9 cellular contexts compared by ENCODE assay signal in the genomic region with DNA sequence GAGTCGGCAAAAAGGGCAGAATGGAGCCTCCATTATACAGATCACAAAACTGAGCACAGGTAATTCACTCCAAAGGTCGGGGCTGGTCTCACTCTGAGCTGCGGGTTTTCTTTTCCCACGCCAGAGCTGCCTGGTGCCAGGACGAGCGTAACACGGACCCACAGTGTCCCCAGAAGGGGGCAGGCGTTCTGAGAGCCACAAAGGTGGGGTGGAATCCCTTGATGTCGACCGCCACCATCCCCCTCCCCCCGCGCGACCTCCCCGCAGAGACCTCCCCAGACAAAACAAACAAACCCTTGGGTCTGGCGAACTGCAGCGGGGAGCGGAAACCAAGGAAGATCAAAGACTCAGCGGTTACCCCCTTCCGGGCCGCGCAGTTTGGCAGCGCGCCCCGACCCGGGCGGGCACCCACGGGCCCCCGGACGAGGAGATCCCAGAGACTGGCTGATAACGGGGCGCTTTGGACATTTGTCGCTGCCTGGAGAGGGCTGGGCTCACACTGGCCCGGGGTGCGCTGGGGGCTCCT. TPM values are rescaled to one million over a fixed set of nuclear protein-coding genes. Genes with fewer than 3 reads are reported as not detected.
DNase-seq lines count a peak whose midpoint lies in the region; ATAC-seq and TF ChIP-seq lines count a peak whose summit lies in the region.
"Had no signal": no experiment of that assay in that cellular context is flagged by ENCODE, and none has a peak within 500 bp of the region (broad histone marks: within the 10 kb centered on the region; RNA-seq: fewer than 3 reads in every experiment).

No MANE protein-coding gene starts in this region.

- ATAC-seq in left lung, result peak; percentile 59

- H3K27ac ChIP-seq in KMS-11, result no peak overlapping the region
- no peak overlapping the region for H3K27ac ChIP-seq in VCaP
- no peak overlapping the region for H3K27ac ChIP-seq in brain microvascular endothelial cell
- peak overlapping the region in 1 of 2 donors; percentile 8 for H3K27ac ChIP-seq in left lung
- H3K27ac ChIP-seq: 22Rv1 had no signal

- no peaks in the 10 kb centered on the region for H4K20me1 ChIP-seq in KMS-11 (ENCODE audit: insufficient read depth)

- H3K4me2 ChIP-seq in KMS-11, result peak overlapping the region; percentile 63

- H2AFZ ChIP-seq in KMS-11 (ENCODE audit: low read depth), result peak overlapping the region; percentile 65; the same call in 1 of the 2 replicates

- H3K27me3 ChIP-seq in KMS-11 (ENCODE audit: insufficient read depth, low read depth) (peaks cover 3% of the 10 kb centered on the region; the same call in 1 of the 2 replicates), brain microvascular endothelial cell (replicated peaks) (peaks cover 59% of the 10 kb centered on the region), left lung (peaks cover 12 to 64% of the 10 kb centered on the region in 2 donors)

- no peaks in the 10 kb centered on the region for H3K9me3 ChIP-seq in left lung

- H3K4me3 ChIP-seq in KMS-11 (IDR thresholded peaks at IDR 0.05; ENCODE audit: insufficient read depth, low read depth, low read length), result no peak overlapping the region
- peak overlapping the region; percentile 59 for H3K4me3 ChIP-seq in brain microvascular endothelial cell (ENCODE audit: low read depth, low read length)
- H3K4me3 ChIP-seq in left lung, result peak overlapping the region; percentile 66 to 82

- no peak overlapping the region for H3K9ac ChIP-seq in KMS-11

- 0 out of 2 replicates have a peak, but pooled peaks have one; percentile 32 for TF ChIP-seq CTCF in KMS-11 (conservative IDR thresholded peaks at IDR 0.05; ENCODE audit: low read depth, low read length)
- peak; percentile 39 for TF ChIP-seq CTCF in VCaP (conservative IDR thresholded peaks at IDR 0.05)
- peak; percentile 56 for TF ChIP-seq CTCF in brain microvascular endothelial cell (IDR thresholded peaks at IDR 0.05; ENCODE audit: low read depth, low read length, missing control alignments)
- TF ChIP-seq CTCF in left lung (IDR thresholded peaks at IDR 0.05), result no peak

- intact Hi-C loops in left lung (cut with DNase I), result no loop called here

- H3K4me1 ChIP-seq in KMS-11 (ENCODE audit: low read depth, poor library complexity, severe bottlenecking), result no peaks in the 10 kb centered on the region
- H3K4me1 ChIP-seq in left lung, result peaks cover 0 to 18% of the 10 kb centered on the region in 2 donors

- H3K79me2 ChIP-seq in KMS-11 (ENCODE audit: insufficient read depth, low read depth), result no peaks in the 10 kb centered on the region

- in situ Hi-C loops in brain microvascular endothelial cell (cut with HindIII; ENCODE audit: low pct_ligation_motif_present, low sequenced_read_pairs), result no loop called here

- no peaks in the 10 kb centered on the region for H3K36me3 ChIP-seq in KMS-11 (ENCODE audit: insufficient read depth)
- no peaks in the 10 kb centered on the region for H3K36me3 ChIP-seq in brain microvascular endothelial cell (replicated peaks)
- H3K36me3 ChIP-seq in left lung, result no peaks in the 10 kb centered on the region

- DNase-seq in DMS 273 (lab: John Stamatoyannopoulos, UW; ENCODE audit: unreplicated experiment) (peak; percentile 71), DMS 273 treated with DMSO at 0.1 percent for 48 hours (lab: John Stamatoyannopoulos, UW) (no peak), brain microvascular endothelial cell (no peak), left lung (peak; percentile 51 to 66), NCI-H2107 (lab: John Stamatoyannopoulos, UW) (no peak)
- DNase-seq in stimulated activated CD4-positive, alpha-beta T cell treated with anti-CD3 and anti-CD28 coated beads, TNF-alpha, amount 100 ng/mL, for 24 hours (ENCODE audit: low read depth in 3 of 3), result peak; percentile 11 to 48 (median 34)

RNA-seq across cellular contexts. Expression of a gene that starts 0.8 kb away (rescaled TPM):
- total RNA-seq in left lung, result 10 to 100 TPM; 12.5 to 23.0 TPM

Comparison
In these comparisons a context has a peak if more than half of its experiments do, and no peak if none do; other contexts are left out.
1. DNase-seq: peak in DMS 273 (single experiment), left lung (2 of 2) and stimulated activated CD4-positive, alpha-beta T cell treated with anti-CD3 and anti-CD28 coated beads, TNF-alpha, amount 100 ng/mL, for 24 hours (3 of 3); none in DMS 273 treated with DMSO at 0.1 percent for 48 hours (single experiment), brain microvascular endothelial cell (single experiment) and NCI-H2107 (single experiment).
2. CTCF ChIP-seq: peak in KMS-11 (single experiment), VCaP (single experiment) and brain microvascular endothelial cell (single experiment); none in left lung (0 of 2).